1 cellular context compared by ENCODE assay signal in genomic region chr1:19273106-19273843, GRCh38.
TF ChIP-seq lines count a peak whose summit lies in the region.

No MANE protein-coding gene starts in this region.

TF ChIP-seq in GM23338, 12 proteins besides CTCF, POLR2A, EP300 and RAD21 (continued from another document):
- TF ChIP-seq ZNF462 (CRISPR knock-in tag; IDR thresholded peaks at IDR 0.05) (no peak), EZH2phosphoT487 (IDR thresholded peaks at IDR 0.05; ENCODE audit: unreplicated experiment) (no peak), ZNF331 (CRISPR knock-in tag; IDR thresholded peaks at IDR 0.05; ENCODE audit: low read depth) (no peak), ZNF114 (CRISPR knock-in tag; IDR thresholded peaks at IDR 0.05) (no peak), REST (IDR thresholded peaks at IDR 0.05; ENCODE audit: unreplicated experiment) (no peak), JUNB (IDR thresholded peaks at IDR 0.05; ENCODE audit: unreplicated experiment) (no peak), ETS1 (IDR thresholded peaks at IDR 0.05) (no peak), POLR2AphosphoS5 (IDR thresholded peaks at IDR 0.05; ENCODE audit: low read depth) (no peak), STAT1 (IDR thresholded peaks at IDR 0.05; ENCODE audit: unreplicated experiment) (no peak)
